ENCODE assay signal across 34 cellular contexts in the genomic region with DNA sequence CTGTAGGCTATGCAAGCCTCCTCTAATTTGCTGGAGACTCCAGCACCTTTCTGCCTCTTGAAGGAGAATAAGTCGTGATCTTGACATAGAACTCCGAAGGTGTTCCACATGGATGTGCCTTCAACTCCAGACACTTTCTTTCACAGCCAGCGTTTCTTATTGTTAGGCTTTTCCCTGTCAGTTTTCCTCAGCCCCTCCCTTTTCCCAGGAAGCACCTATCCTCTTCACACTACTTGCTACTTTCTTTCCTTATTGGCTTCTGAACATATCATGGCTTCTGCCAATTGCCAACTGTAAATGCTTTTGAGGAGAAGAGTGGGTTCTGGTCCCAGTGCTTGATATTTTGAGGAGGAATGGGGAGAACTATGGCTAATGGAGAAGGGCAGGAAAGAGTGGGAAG.
"Had no signal": no experiment of that assay in that cellular context is flagged by ENCODE, and none has a peak within 500 bp of the region (broad histone marks: within the 10 kb centered on the region; RNA-seq: fewer than 3 reads in every experiment).

No MANE protein-coding gene starts in this region.

- H3K27ac ChIP-seq: KMS-11 had no signal

- H3K4me3 ChIP-seq: MG63 had no signal

- DNase-seq: Karpas-422, Kasumi-1, KG1, MG63, MM.1S, MV-4-11, NCI-H1048, NCI-H1092, NCI-H1092 treated with DMSO at 0.1 percent for 48 hours, NCI-H1105, NCI-H1105 treated with DMSO at 0.1 percent for 48 hours, NCI-H1417, NCI-H1417 treated with DMSO at 0.1 percent for 48 hours, NCI-H1436, NCI-H1436 treated with DMSO at 0.1 percent for 48 hours, NCI-H146, NCI-H1694, NCI-H1694 treated with DMSO at 0.1 percent for 48 hours, NCI-H187, NCI-H187 treated with DMSO at 0.1 percent for 48 hours, NCI-H1930, NCI-H2029, NCI-H2029 treated with DMSO at 0.1 percent for 48 hours, NCI-H2081, NCI-H2081 treated with DMSO at 0.1 percent for 48 hours, NCI-H2107, NCI-H2171, NCI-H2171 treated with DMSO at 0.1 percent for 48 hours, NCI-H2227 treated with DMSO at 0.1 percent for 48 hours, NCI-H345, NCI-H446, NCI-H446 treated with DMSO at 0.1 percent for 48 hours, NCI-H510A had no signal

- H3K36me3 ChIP-seq: MG63 had no signal

- H3K9me3 ChIP-seq: MG63 had no signal

- H3K9ac ChIP-seq: KMS-11 had no signal

- H3K4me2 ChIP-seq: KMS-11 had no signal
